In the genomic region with DNA sequence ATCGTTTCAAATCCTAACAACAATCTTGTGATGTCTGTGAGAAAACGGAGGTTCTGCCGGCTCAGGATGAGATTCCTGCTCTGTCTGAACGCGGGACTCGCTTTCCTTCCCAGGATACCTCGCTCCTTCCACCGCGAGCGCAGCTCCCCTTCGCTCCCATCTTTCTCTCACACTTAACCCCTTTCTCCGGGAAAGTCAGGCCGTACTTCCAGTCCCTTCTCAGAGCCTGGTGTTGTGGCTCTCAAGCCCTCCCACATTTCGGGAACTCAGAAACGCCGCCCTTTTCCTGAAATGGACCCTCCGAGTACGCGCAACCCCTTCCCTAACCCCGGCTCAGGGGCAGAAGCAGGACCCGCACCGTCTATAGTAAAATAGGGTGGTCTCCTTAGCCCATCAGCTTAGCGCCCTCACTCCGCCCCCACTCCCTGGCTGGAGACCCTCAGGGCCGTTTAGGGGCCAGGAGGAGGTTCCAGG, we compare ENCODE assay signal across 8 cellular contexts. TPM values are rescaled to one million over a fixed set of nuclear protein-coding genes. Genes with fewer than 3 reads are reported as not detected.
A peak's percentile ranks its signal among the peaks of the same experiment; 100 is the strongest.
DNase-seq lines count a peak whose midpoint lies in the region; ATAC-seq and TF ChIP-seq lines count a peak whose summit lies in the region.

No MANE protein-coding gene starts in this region.

- peaks cover 27% of the 10 kb centered on the region for H3K36me3 ChIP-seq in MG63
- H3K36me3 ChIP-seq in heart left ventricle, result no peaks in the 10 kb centered on the region

- H3K4me1 ChIP-seq in heart left ventricle, result peaks cover 6 to 77% (median 48%) of the 10 kb centered on the region in 12 donors

- DNase-seq in AG10803 (ENCODE audit: low read depth) (peak; percentile 59), MG63 (peak; percentile 49), heart left ventricle (peak in 4 of 5 donors; percentile 55 to 69 (median 58)), pons (ENCODE audit: low spot score) (peak; percentile 72), H4 (ENCODE audit: low spot score) (no peak)

- intact Hi-C loops in heart left ventricle (cut with DNase I), result loop anchor here in 1 of 10 donors (2.0 kb wide), 1 partner anchor 20 kb away; no protein-coding TSS in a partner anchor

- H3K27ac ChIP-seq in heart left ventricle, result peak overlapping the region; percentile 93 to 100 (median 98)

- no peaks in the 10 kb centered on the region for H3K27me3 Mint-ChIP-seq in activated T-helper 17 cell treated with anti-CD3 and anti-CD28 coated beads, Interleukin-2, amount 50 U/mL, for 72 hours

- H3K27me3 ChIP-seq in MG63 (no peaks in the 10 kb centered on the region), heart left ventricle (no peaks in the 10 kb centered on the region)

- H3K9me3 ChIP-seq in MG63 (no peaks in the 10 kb centered on the region), heart left ventricle (no peaks in the 10 kb centered on the region)

- TF ChIP-seq CTCF in AG10803 (conservative IDR thresholded peaks at IDR 0.05; ENCODE audit: low read length) (no peak), heart left ventricle (IDR thresholded peaks at IDR 0.05) (no peak)

- peak in 1 of 2 donors; percentile 34 for TF ChIP-seq POLR2A in heart left ventricle (IDR thresholded peaks at IDR 0.05)

- ATAC-seq in GM18868 (IDR thresholded peaks at IDR 0.05; ENCODE audit: unreplicated experiment), result peak; percentile 5
- ATAC-seq in activated T-helper 17 cell treated with anti-CD3 and anti-CD28 coated beads, Interleukin-2, amount 50 U/mL, for 72 hours (replicated peaks), result peak; percentile 3
- ATAC-seq in heart left ventricle, result peak; percentile 25 to 52 (median 40)
- no peak for ATAC-seq in HG02973 (IDR thresholded peaks at IDR 0.05; ENCODE audit: unreplicated experiment)

- H3K36me3 Mint-ChIP-seq in activated T-helper 17 cell treated with anti-CD3 and anti-CD28 coated beads, Interleukin-2, amount 50 U/mL, for 72 hours (ENCODE audit: low read depth), result peaks cover 33% of the 10 kb centered on the region

- H3K4me1 Mint-ChIP-seq in activated T-helper 17 cell treated with anti-CD3 and anti-CD28 coated beads, Interleukin-2, amount 50 U/mL, for 72 hours, result peaks cover 39% of the 10 kb centered on the region

- H3K9me3 Mint-ChIP-seq in activated T-helper 17 cell treated with anti-CD3 and anti-CD28 coated beads, Interleukin-2, amount 50 U/mL, for 72 hours, result no peaks in the 10 kb centered on the region

- WGBS in heart left ventricle, 4 donors, result 0 to 1% (median 1%) methylated on average over 21 to 25 of the region's 25 CpGs

- H3K4me3 ChIP-seq in AG10803 (ENCODE audit: low read length), result peak overlapping the region; percentile 98
- peak overlapping the region; percentile 95 for H3K4me3 ChIP-seq in MG63
- peak overlapping the region; percentile 62 to 98 (median 82) for H3K4me3 ChIP-seq in heart left ventricle

- H3K4me3 Mint-ChIP-seq in activated T-helper 17 cell treated with anti-CD3 and anti-CD28 coated beads, Interleukin-2, amount 50 U/mL, for 72 hours, result peak overlapping the region; percentile 89

- peak overlapping the region; percentile 99 for H3K27ac Mint-ChIP-seq in activated T-helper 17 cell treated with anti-CD3 and anti-CD28 coated beads, Interleukin-2, amount 50 U/mL, for 72 hours

RNA-seq across cellular contexts. Expression of gene FEM1B, which starts 0.4 kb away (rescaled TPM):
- 35.2 and 41.3 TPM in 2 replicates for total RNA-seq in MG63 (2014; rRNA removed; shearing (Covaris generic); ENCODE audit: low replicate concordance)
- total RNA-seq in activated T-helper 17 cell treated with anti-CD3 and anti-CD28 coated beads, Interleukin-2, amount 50 U/mL, for 72 hours, result 10 to 100 TPM; 35.1 to 43.6 TPM
- 10 to 100 TPM; 30.2 to 94.0 (median 61.2) TPM for total RNA-seq in heart left ventricle
- 10 to 100 TPM in 1 of 2 donors, 1 to 10 TPM in 1; 9.3 to 52.7 TPM for polyA plus RNA-seq in heart left ventricle
- 23.3 and 23.8 TPM in 2 replicates for total RNA-seq in H4 (2014; rRNA removed; shearing (Covaris generic))

RNA-seq across cellular contexts. Expression of gene CLN6, which starts 47.6 kb away (rescaled TPM):
- total RNA-seq in MG63 (2014; rRNA removed; shearing (Covaris generic); ENCODE audit: low replicate concordance), result 29.5 and 38.8 TPM in 2 replicates
- 10 to 100 TPM; 44.2 to 69.7 TPM for total RNA-seq in activated T-helper 17 cell treated with anti-CD3 and anti-CD28 coated beads, Interleukin-2, amount 50 U/mL, for 72 hours
- total RNA-seq in heart left ventricle, result 10 to 100 TPM in 3 of 9 donors, 1 to 10 TPM in 6; 5.6 to 24.1 (median 8.9) TPM
- polyA plus RNA-seq in heart left ventricle, result 10 to 100 TPM in 1 of 2 donors, 1 to 10 TPM in 1; 8.6 to 19.0 TPM
- 21.9 and 30.6 TPM in 2 replicates for total RNA-seq in H4 (2014; rRNA removed; shearing (Covaris generic))
